8 cellular contexts compared by ENCODE assay signal in genomic region chr19:13150187-13150918, GRCh38. TPM values are rescaled to one million over a fixed set of nuclear protein-coding genes. Genes with fewer than 3 reads are reported as not detected.
A peak's percentile ranks its signal among the peaks of the same experiment; 100 is the strongest.
DNase-seq lines count a peak whose midpoint lies in the region; ATAC-seq, FAIRE-seq and TF ChIP-seq lines count a peak whose summit lies in the region.

A gene with protein sequence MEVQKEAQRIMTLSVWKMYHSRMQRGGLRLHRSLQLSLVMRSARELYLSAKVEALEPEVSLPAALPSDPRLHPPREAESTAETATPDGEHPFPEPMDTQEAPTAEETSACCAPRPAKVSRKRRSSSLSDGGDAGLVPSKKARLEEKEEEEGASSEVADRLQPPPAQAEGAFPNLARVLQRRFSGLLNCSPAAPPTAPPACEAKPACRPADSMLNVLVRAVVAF (plus strand): TSS chr19:13150411. CDS start chr19:13153187, 2,776 bp downstream.
Gene STX10, minus strand, starts transcription at chr19:13150375. Its CDS starts 202 bp downstream, at chr19:13150173.

- H3K4me3 Mint-ChIP-seq in dendritic cell treated with granulocyte-macrophage colony-stimulating factor and Interleukin-4, amounts not matched to agents 40 ng/mL and 50 ng/mL, for 4 days, result peak within 1 kb of the TSS; percentile 97

- H3K9me3 ChIP-seq in HepG2 (ENCODE audit: low read length), result no peaks in the 10 kb centered on the region

- no peaks in the 10 kb centered on the region for H3K9me3 Mint-ChIP-seq in dendritic cell treated with granulocyte-macrophage colony-stimulating factor and Interleukin-4, amounts not matched to agents 40 ng/mL and 50 ng/mL, for 4 days

- H3K27me3 Mint-ChIP-seq in dendritic cell treated with granulocyte-macrophage colony-stimulating factor and Interleukin-4, amounts not matched to agents 40 ng/mL and 50 ng/mL, for 4 days, result no peaks in the 10 kb centered on the region

- peak within 1 kb of the TSS; percentile 94 for H3K27ac ChIP-seq in HepG2 (ENCODE audit: extremely low read length, insufficient read depth, low read length)

- CTCF ChIA-PET in HepG2 (lab: Yijun Ruan, JAX; ENCODE audit: low intra/inter-chr PET ratio, low total read pairs), result interaction anchor here (1.4 to 1.6 kb wide), 2 partner anchors 45 to 84 kb away, joined by 4 to 7 read pairs; no protein-coding TSS in a partner anchor

- H3K36me3 Mint-ChIP-seq in dendritic cell treated with granulocyte-macrophage colony-stimulating factor and Interleukin-4, amounts not matched to agents 40 ng/mL and 50 ng/mL, for 4 days (ENCODE audit: low read depth), result peaks cover 67% of the 10 kb centered on the region

- H3K4me2 ChIP-seq in HepG2 (ENCODE audit: low read depth, low read length), result peak within 1 kb of the TSS; percentile 98

- in situ Hi-C loops in HepG2 (cut with HindIII; ENCODE audit: extremely low pct_ligation_motif_present, low pct_unique_long_range_greater_than_20kb), result loop anchor here (5.0 kb wide), 2 partner anchors 33 to 42 kb away; partner anchors contain the start of genes NACC1 and TRMT1

- 0% methylated on average over 14 of the region's 51 CpGs for WGBS in HepG2 (ENCODE audit: low lambda C conversion rate)

- TF ChIP-seq RAD21 in HepG2 (CRISPR knock-in tag; IDR thresholded peaks at IDR 0.05), result peak; percentile 64

- H3K79me2 ChIP-seq in HepG2 (ENCODE audit: insufficient read depth, low read length), result peaks cover 49% of the 10 kb centered on the region

- peaks cover 3% of the 10 kb centered on the region; the same call in 1 of the 2 replicates for H4K20me1 ChIP-seq in HepG2 (ENCODE audit: insufficient read depth, low read length)

- H3K9ac ChIP-seq in HepG2 (ENCODE audit: insufficient read depth, low read depth, low read length), result peak within 1 kb of the TSS; percentile 98

- peaks cover 0 to under 1% of the 10 kb centered on the region in 2 experiments; a peak in 2 of 5 replicates for H3K36me3 ChIP-seq in HepG2 (replicated peaks in 1 of 2; ENCODE audit: control insufficient read depth in 1 of 2, insufficient read depth in 2 of 2, low read length in 2 of 2)

- peak within 1 kb of the TSS; percentile 92 to 97 (median 96) for H3K4me3 ChIP-seq in HepG2 (replicated peaks in 1 of 3; ENCODE audit: insufficient read depth in 1 of 3, low read depth in 2 of 3, low read length in 3 of 3)

- TF ChIP-seq POLR2A in HepG2 (IDR thresholded peaks at IDR 0.05; ENCODE audit: insufficient read depth in 1 of 2, low read depth in 2 of 2, low read length in 2 of 2), result peak; percentile 62 to 64

- DNase-seq in AML-193 (lab: John Stamatoyannopoulos, UW) (peak; percentile 85 to 89), NCI-H748 (lab: John Stamatoyannopoulos, UW; ENCODE audit: unreplicated experiment) (peak; percentile 88), HepG2 (ENCODE audit: low spot score) (peak; percentile 91)
- DNase-seq in activated CD4-positive, alpha-beta T cell treated with anti-CD3 and anti-CD28 coated beads, Interleukin-2, amount 50 U/mL, for 24 hours (ENCODE audit: low read depth in 1 of 2, low spot score in 1 of 2), result peak; percentile 81 to 91
- peak; percentile 92 for DNase-seq in stimulated activated CD4-positive, alpha-beta T cell treated with anti-CD3 and anti-CD28 coated beads, Interleukin-4, amount 100 ng/mL, for 1 hour

- peak; percentile 90 for TF ChIP-seq CTCF in HepG2 (CRISPR knock-in tag; IDR thresholded peaks at IDR 0.05)

- peak in 1 of 2 experiments; percentile 36; a peak in 2 of 4 replicates for TF ChIP-seq EP300 in HepG2 (IDR thresholded peaks at IDR 0.05; ENCODE audit: low read depth in 2 of 2, low read length in 2 of 2)
- TF ChIP-seq EP300 in HepG2 (CRISPR knock-in tag; IDR thresholded peaks at IDR 0.05; ENCODE audit: borderline replicate concordance), result peak; percentile 59; the same call in 1 of the 2 replicates

- peaks cover 29% of the 10 kb centered on the region for H3K4me1 ChIP-seq in HepG2 (ENCODE audit: insufficient read depth, low read length)

- intact Hi-C loops in dendritic cell treated with granulocyte-macrophage colony-stimulating factor and Interleukin-4, amounts not matched to agents 40 ng/mL and 50 ng/mL, for 4 days (cut with micrococcal nuclease), result loop anchor here (2.0 to 5.0 kb wide), 2 partner anchors 34 to 48 kb away; partner anchors contain the start of genes LYL1 and TRMT1
- intact Hi-C loops in HepG2 (cut with micrococcal nuclease; ENCODE audit: unreplicated experiment), result loop anchor here (2.0 to 5.0 kb wide), 3 partner anchors 16 to 697 kb away; partner anchors contain the start of genes NACC1 and TRMT1

- POLR2A ChIA-PET in HepG2 (lab: Yijun Ruan, JAX), result interaction anchor here (0.5 to 3.1 kb wide), 14 partner anchors 9 to 185 kb away, joined by 3 to 39 read pairs (median 4); partner anchors contain the start of gene NACC1

- no peak within 1 kb of the TSS for H2AFZ ChIP-seq in HepG2 (ENCODE audit: low read length)

- H3K4me1 Mint-ChIP-seq in dendritic cell treated with granulocyte-macrophage colony-stimulating factor and Interleukin-4, amounts not matched to agents 40 ng/mL and 50 ng/mL, for 4 days (ENCODE audit: low read depth), result peaks cover 47% of the 10 kb centered on the region

- BruUV-seq in HepG2 (replicated peaks; lab: Mats Ljungman, UMichigan), result no TSS peak

- ATAC-seq in GM19035 (IDR thresholded peaks at IDR 0.05; ENCODE audit: unreplicated experiment) (peak; percentile 38), HG03521 (IDR thresholded peaks at IDR 0.05; ENCODE audit: unreplicated experiment) (peak; percentile 35), HepG2 (peak; percentile 68)

- no peaks in the 10 kb centered on the region; a peak in 1 of 5 replicates for H3K27me3 ChIP-seq in HepG2 (ENCODE audit: control insufficient read depth in 1 of 2, insufficient read depth in 2 of 2, low read length in 2 of 2)

- peak; percentile 83 for FAIRE-seq in HepG2 (lab: Jason Lieb, UNC)

- H3K27ac Mint-ChIP-seq in dendritic cell treated with granulocyte-macrophage colony-stimulating factor and Interleukin-4, amounts not matched to agents 40 ng/mL and 50 ng/mL, for 4 days, result peak within 1 kb of the TSS; percentile 99

TF ChIP-seq in HepG2, 621 proteins besides CTCF, POLR2A, EP300 and RAD21 (continues in another document):
- TF ChIP-seq MATR3 (CRISPR knock-in tag; IDR thresholded peaks at IDR 0.05) (no peak), ZNF782 (CRISPR knock-in tag; IDR thresholded peaks at IDR 0.05; ENCODE audit: borderline replicate concordance) (no peak), SMAD1 (CRISPR knock-in tag; IDR thresholded peaks at IDR 0.05; ENCODE audit: borderline replicate concordance, low read depth) (no peak), ZBTB7A (CRISPR knock-in tag; IDR thresholded peaks at IDR 0.05) (peak; percentile 77), DRAP1 (CRISPR knock-in tag; IDR thresholded peaks at IDR 0.05) (peak; percentile 43; the same call in 1 of the 2 replicates)

RNA-seq across cellular contexts. Expression of the first gene that starts in this region (rescaled TPM):
- total RNA-seq in HepG2 (2016; rRNA removed; fragmentation: Illumina TruSeq; extraction: Trizol), result 10.0 and 14.3 TPM in 2 replicates
- 5.0 and 5.9 TPM in 2 replicates for total RNA-seq in HepG2 (2016; cell fraction: cytosol; rRNA removed; fragmentation: Illumina TruSeq; extraction: Trizol; ENCODE audit: low read depth)
- total RNA-seq in HepG2 (2016; cell fraction: insoluble cytoplasmic fraction; rRNA removed; fragmentation: Illumina TruSeq; extraction: Trizol), result 8.1 and 16.1 TPM in 2 replicates
- total RNA-seq in HepG2 (2016; cell fraction: membrane; rRNA removed; fragmentation: Illumina TruSeq; extraction: Trizol), result 10.0 and 11.1 TPM in 2 replicates
- total RNA-seq in HepG2 (2016; cell fraction: nucleus; rRNA removed; fragmentation: Illumina TruSeq; extraction: Trizol), result 12.6 and 13.6 TPM in 2 replicates
- 10.1 and 12.9 TPM in 2 replicates for polyA plus RNA-seq in HepG2 (2011; rRNA removed)
- 14.4 and 15.3 TPM in 2 replicates for polyA plus RNA-seq in HepG2 (2011; cell fraction: cytosol; rRNA removed)
- polyA plus RNA-seq in HepG2 (2011; cell fraction: nucleus; rRNA removed), result 84.6 and 97.2 TPM in 2 replicates
- polyA plus RNA-seq in HepG2 (2012), result 20.1 and 25.8 TPM in 2 replicates
- polyA plus RNA-seq in HepG2 (2016; cell fraction: cytosol; fragmentation: Illumina TruSeq; extraction: Trizol; ENCODE audit: low read depth), result 5.5 and 5.8 TPM in 2 replicates
- 17.5 and 22.6 TPM in 2 replicates for polyA plus RNA-seq in HepG2 (2016; cell fraction: insoluble cytoplasmic fraction; fragmentation: Illumina TruSeq; extraction: Trizol; ENCODE audit: low read depth)
- polyA plus RNA-seq in HepG2 (2016; cell fraction: membrane; fragmentation: Illumina TruSeq; extraction: Trizol; ENCODE audit: low read depth), result 9.7 and 9.8 TPM in 2 replicates
- 39.1 and 40.8 TPM in 2 replicates for polyA plus RNA-seq in HepG2 (2016; cell fraction: nucleus; fragmentation: Illumina TruSeq; extraction: Trizol; ENCODE audit: insufficient read depth, low read depth)
- 8.1 and 9.7 TPM in 2 replicates for polyA minus RNA-seq in HepG2 (2011; rRNA and poly(A)+ RNA removed; ENCODE audit: low replicate concordance)
- 7.0 and 7.3 TPM in 2 replicates for polyA minus RNA-seq in HepG2 (2011; cell fraction: cytosol; rRNA and poly(A)+ RNA removed)
- 9.7 and 9.9 TPM in 2 replicates for polyA minus RNA-seq in HepG2 (2011; cell fraction: nucleus; rRNA and poly(A)+ RNA removed)

RNA-seq across cellular contexts. Expression of gene STX10, which starts in this region (rescaled TPM):
- 36.8 and 47.9 TPM in 2 replicates for total RNA-seq in HepG2 (2016; rRNA removed; fragmentation: Illumina TruSeq; extraction: Trizol)
- total RNA-seq in HepG2 (2016; cell fraction: cytosol; rRNA removed; fragmentation: Illumina TruSeq; extraction: Trizol; ENCODE audit: low read depth), result 56.0 and 67.5 TPM in 2 replicates
- total RNA-seq in HepG2 (2016; cell fraction: insoluble cytoplasmic fraction; rRNA removed; fragmentation: Illumina TruSeq; extraction: Trizol), result 33.4 and 50.3 TPM in 2 replicates
- total RNA-seq in HepG2 (2016; cell fraction: membrane; rRNA removed; fragmentation: Illumina TruSeq; extraction: Trizol), result 78.5 and 90.1 TPM in 2 replicates
- total RNA-seq in HepG2 (2016; cell fraction: nucleus; rRNA removed; fragmentation: Illumina TruSeq; extraction: Trizol), result 27.2 and 35.2 TPM in 2 replicates
- 66.4 and 85.5 TPM in 2 replicates for polyA plus RNA-seq in HepG2 (2011; rRNA removed)
- polyA plus RNA-seq in HepG2 (2011; cell fraction: cytosol; rRNA removed), result 58.0 and 78.9 TPM in 2 replicates
- polyA plus RNA-seq in HepG2 (2011; cell fraction: nucleus; rRNA removed), result 198 and 219 TPM in 2 replicates
- polyA plus RNA-seq in HepG2 (2012), result 28.8 and 43.3 TPM in 2 replicates
- polyA plus RNA-seq in HepG2 (2016; cell fraction: cytosol; fragmentation: Illumina TruSeq; extraction: Trizol; ENCODE audit: low read depth), result 79.7 and 89.7 TPM in 2 replicates
- 39.4 and 44.9 TPM in 2 replicates for polyA plus RNA-seq in HepG2 (2016; cell fraction: insoluble cytoplasmic fraction; fragmentation: Illumina TruSeq; extraction: Trizol; ENCODE audit: low read depth)
- polyA plus RNA-seq in HepG2 (2016; cell fraction: membrane; fragmentation: Illumina TruSeq; extraction: Trizol; ENCODE audit: low read depth), result 85.7 and 88.6 TPM in 2 replicates
- polyA plus RNA-seq in HepG2 (2016; cell fraction: nucleus; fragmentation: Illumina TruSeq; extraction: Trizol; ENCODE audit: insufficient read depth, low read depth), result 76.5 and 85.3 TPM in 2 replicates
- 37.6 and 153 TPM in 2 replicates for polyA minus RNA-seq in HepG2 (2011; rRNA and poly(A)+ RNA removed; ENCODE audit: low replicate concordance)
- 11.9 and 14.2 TPM in 2 replicates for polyA minus RNA-seq in HepG2 (2011; cell fraction: cytosol; rRNA and poly(A)+ RNA removed)
- 10.3 and 12.1 TPM in 2 replicates for polyA minus RNA-seq in HepG2 (2011; cell fraction: nucleus; rRNA and poly(A)+ RNA removed)

Comparison
In these comparisons a context has a peak if more than half of its experiments do, and no peak if none do; other contexts are left out.
1. Peak in every context shown above with its lines: DNase-seq, ATAC-seq, H3K4me3 ChIP-seq and H3K27ac ChIP-seq.